ENCODE assay signal across 1 cellular context in the genomic region with DNA sequence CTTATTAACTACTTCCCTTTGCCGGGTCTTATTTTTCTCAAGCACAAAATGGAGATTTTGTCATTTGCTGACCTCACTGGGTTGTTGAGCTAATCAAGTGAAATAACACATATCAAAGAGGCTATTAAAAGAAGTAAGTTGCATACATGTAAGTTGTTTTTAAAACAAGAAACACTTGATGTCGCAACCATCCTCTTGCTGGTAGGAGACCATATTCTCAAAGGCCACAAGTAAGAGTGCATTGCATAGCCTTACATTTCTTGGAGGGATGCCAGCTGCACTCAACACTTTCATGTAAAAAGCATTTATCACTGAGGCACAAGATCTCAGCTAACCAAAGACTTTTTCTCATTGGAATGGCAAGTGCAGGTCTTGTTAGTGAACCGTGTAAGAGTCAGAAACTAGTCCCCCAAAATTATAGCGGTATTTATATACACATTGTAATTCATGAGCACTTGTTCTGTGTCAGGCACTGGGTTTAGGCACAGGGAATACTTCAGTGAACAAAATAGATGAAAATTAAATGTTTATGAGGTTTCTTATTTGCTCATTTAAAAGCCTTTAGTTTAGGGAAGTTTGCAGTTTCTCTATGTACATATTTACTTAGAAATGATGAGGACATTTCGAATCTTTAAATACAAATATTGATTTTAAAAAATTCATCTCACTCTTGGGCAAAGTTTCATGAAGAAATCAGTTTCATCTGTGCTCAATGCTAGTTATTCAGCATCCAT.
TF ChIP-seq lines count a peak whose summit lies in the region.

No MANE protein-coding gene starts in this region.

TF ChIP-seq in HepG2, 621 proteins besides CTCF, POLR2A, EP300 and RAD21 (continued from another document):
- TF ChIP-seq, protein P1, sequence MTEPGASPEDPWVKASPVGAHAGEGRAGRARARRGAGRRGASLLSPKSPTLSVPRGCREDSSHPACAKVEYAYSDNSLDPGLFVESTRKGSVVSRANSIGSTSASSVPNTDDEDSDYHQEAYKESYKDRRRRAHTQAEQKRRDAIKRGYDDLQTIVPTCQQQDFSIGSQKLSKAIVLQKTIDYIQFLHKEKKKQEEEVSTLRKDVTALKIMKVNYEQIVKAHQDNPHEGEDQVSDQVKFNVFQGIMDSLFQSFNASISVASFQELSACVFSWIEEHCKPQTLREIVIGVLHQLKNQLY (CRISPR knock-in tag; IDR thresholded peaks at IDR 0.05), result no peak
- no peak for TF ChIP-seq NFIB (CRISPR knock-in tag; IDR thresholded peaks at IDR 0.05; ENCODE audit: borderline replicate concordance)
- no peak for TF ChIP-seq KLF9 (CRISPR knock-in tag; IDR thresholded peaks at IDR 0.05; ENCODE audit: low read depth)
- TF ChIP-seq CEBPB (IDR thresholded peaks at IDR 0.05; ENCODE audit: borderline replicate concordance, low read depth, low read length), result peak; percentile 64
TF ChIP-seq in HepG2: peak in this region for 2.
